Comparison of ENCODE assay signal across 32 cellular contexts in genomic region chr10:117492504-117492903, GRCh38. TPM values are rescaled to one million over a fixed set of nuclear protein-coding genes. Genes with fewer than 3 reads are reported as not detected.
"Had no signal": no experiment of that assay in that cellular context is flagged by ENCODE, and none has a peak within 500 bp of the region (broad histone marks: within the 10 kb centered on the region; RNA-seq: fewer than 3 reads in every experiment).

No MANE protein-coding gene starts in this region.

- H3K4me1 Mint-ChIP-seq: stimulated activated effector memory CD8-positive, alpha-beta T cell treated with anti-CD3 and anti-CD28 coated beads, Interleukin-12 subunit alpha, Interleukin-12 subunit beta, amount 100 ng/mL, for 72 hours had no signal

- H3K9me3 Mint-ChIP-seq: activated CD4-positive, alpha-beta memory T cell treated with anti-CD3 and anti-CD28 coated beads for 36 hours; activated CD4-positive, alpha-beta T cell treated with anti-CD3 and anti-CD28 coated beads, Interleukin-2, amount 10 ng/mL, durations not matched to agents 24 days and 14 days; activated naive CD8-positive, alpha-beta T cell treated with anti-CD3 and anti-CD28 coated beads, Interleukin-2, amount 50 U/mL, for 24 hours; activated T-cell treated with anti-CD3 and anti-CD28 coated beads, Interleukin-2, amount 50 U/mL, for 24 hours; stimulated activated effector memory CD8-positive, alpha-beta T cell treated with anti-CD3 and anti-CD28 coated beads, Interleukin-12 subunit alpha, Interleukin-12 subunit beta, amount 100 ng/mL, for 72 hours; stimulated activated naive CD8-positive, alpha-beta T cell treated with anti-CD3 and anti-CD28 coated beads, Interleukin-15, Interleukin-2, amounts not matched to agents 100 ng/mL and 50 ng/mL, for 24 hours; type B pancreatic cell had no signal

- H3K36me3 Mint-ChIP-seq: activated CD4-positive, alpha-beta memory T cell treated with anti-CD3 and anti-CD28 coated beads for 36 hours; stimulated activated effector memory CD8-positive, alpha-beta T cell treated with anti-CD3 and anti-CD28 coated beads, Interleukin-12 subunit alpha, Interleukin-12 subunit beta, amount 100 ng/mL, for 72 hours had no signal

- H3K9me3 ChIP-seq: vagina had no signal

- H3K4me3 Mint-ChIP-seq: activated CD4-positive, alpha-beta memory T cell treated with anti-CD3 and anti-CD28 coated beads for 36 hours; activated CD4-positive, alpha-beta T cell treated with anti-CD3 and anti-CD28 coated beads, Interleukin-2, amount 10 ng/mL, durations not matched to agents 24 days and 14 days; activated naive CD8-positive, alpha-beta T cell treated with anti-CD3 and anti-CD28 coated beads, Interleukin-2, amount 50 U/mL, for 24 hours; activated T-cell treated with anti-CD3 and anti-CD28 coated beads, Interleukin-2, amount 50 U/mL, for 24 hours; nephron; stimulated activated effector memory CD8-positive, alpha-beta T cell treated with anti-CD3 and anti-CD28 coated beads, Interleukin-12 subunit alpha, Interleukin-12 subunit beta, amount 100 ng/mL, for 72 hours; stimulated activated naive CD8-positive, alpha-beta T cell treated with anti-CD3 and anti-CD28 coated beads, Interleukin-15, Interleukin-2, amounts not matched to agents 100 ng/mL and 50 ng/mL, for 24 hours; T-helper 17 cell; type B pancreatic cell had no signal

- ATAC-seq: activated naive CD8-positive, alpha-beta T cell treated with anti-CD3 and anti-CD28 coated beads, Interleukin-2, amount 50 U/mL, for 24 hours; left cardiac atrium; right cardiac atrium; T-helper 17 cell had no signal

- H3K36me3 ChIP-seq: vagina had no signal

- H3K4me1 ChIP-seq: vagina had no signal

- H3K27ac ChIP-seq: vagina had no signal

- DNase-seq: activated CD4-positive, alpha-beta memory T cell treated with anti-CD3 and anti-CD28 coated beads for 36 hours; activated CD4-positive, alpha-beta T cell treated with anti-CD3 and anti-CD28 coated beads, Interleukin-2, amount 10 ng/mL, durations not matched to agents 24 days and 14 days; activated CD4-positive, CD25-positive, alpha-beta regulatory T cell treated with anti-CD3 and anti-CD28 coated beads, Interleukin-2, amount 50 U/mL, for 72 hours; activated CD8-positive, alpha-beta memory T cell treated with anti-CD3 and anti-CD28 coated beads, Interleukin-2, amount 50 U/mL, for 4 hours; activated gamma-delta T cell treated with Interleukin-2 at 50 U/mL for 16 hours; activated naive CD4-positive, alpha-beta T cell treated with anti-CD3 and anti-CD28 coated beads, Interleukin-2, amount 50 U/mL, for 16 hours; activated naive CD8-positive, alpha-beta T cell treated with anti-CD3 and anti-CD28 coated beads, Interleukin-2, amount 50 U/mL, for 24 hours; activated T-cell treated with anti-CD3 and anti-CD28 coated beads, Interleukin-2, amount 50 U/mL, for 24 hours; amygdala; dermis blood vessel endothelial cell; effector CD4-positive, alpha-beta T cell; erythroblast; head of caudate nucleus; hippocampal formation; left cardiac atrium; mammary epithelial cell; posterior cingulate gyrus; right cardiac atrium; stimulated activated CD4-positive, alpha-beta T cell treated with anti-CD3 and anti-CD28 coated beads, Interleukin-12 subunit alpha, Interleukin-12 subunit beta, amount 100 ng/mL, for 4 hours; stimulated activated CD4-positive, alpha-beta T cell treated with anti-CD3 and anti-CD28 coated beads, Interleukin-4, amount 100 ng/mL, for 1 hour; T-helper 17 cell; T1000 had no signal

- H3K27ac Mint-ChIP-seq: activated CD4-positive, alpha-beta memory T cell treated with anti-CD3 and anti-CD28 coated beads for 36 hours; activated CD4-positive, alpha-beta T cell treated with anti-CD3 and anti-CD28 coated beads, Interleukin-2, amount 10 ng/mL, durations not matched to agents 24 days and 14 days; activated naive CD8-positive, alpha-beta T cell treated with anti-CD3 and anti-CD28 coated beads, Interleukin-2, amount 50 U/mL, for 24 hours; activated T-cell treated with anti-CD3 and anti-CD28 coated beads, Interleukin-2, amount 50 U/mL, for 24 hours; nephron; stimulated activated effector memory CD8-positive, alpha-beta T cell treated with anti-CD3 and anti-CD28 coated beads, Interleukin-12 subunit alpha, Interleukin-12 subunit beta, amount 100 ng/mL, for 72 hours; stimulated activated naive CD8-positive, alpha-beta T cell treated with anti-CD3 and anti-CD28 coated beads, Interleukin-15, Interleukin-2, amounts not matched to agents 100 ng/mL and 50 ng/mL, for 24 hours; T-helper 17 cell; type B pancreatic cell had no signal

- H3K4me3 ChIP-seq: vagina had no signal

- H3K27me3 ChIP-seq: vagina had no signal

- FAIRE-seq: colon, endometrium, keratinocyte had no signal

RNA-seq across cellular contexts. Expression of gene EMX2, which starts 50.0 kb away (rescaled TPM):
- total RNA-seq: activated CD4-positive, alpha-beta memory T cell treated with anti-CD3 and anti-CD28 coated beads for 36 hours; activated CD4-positive, alpha-beta T cell treated with anti-CD3 and anti-CD28 coated beads, Interleukin-2, amount 10 ng/mL, durations not matched to agents 24 days and 14 days; activated CD8-positive, alpha-beta memory T cell treated with anti-CD3 and anti-CD28 coated beads for 36 hours; liver; mammary epithelial cell; T-helper 17 cell had no signal
- polyA plus RNA-seq: liver, mammary epithelial cell had no signal
